ENCODE assay signal across 8 cellular contexts in genomic region chr4:180665994-180666818, GRCh38.
A peak's percentile ranks its signal among the peaks of the same experiment; 100 is the strongest.
DNase-seq lines count a peak whose midpoint lies in the region; ATAC-seq, FAIRE-seq and TF ChIP-seq lines count a peak whose summit lies in the region.

No MANE protein-coding gene starts in this region.

- no peak overlapping the region for H3K4ac ChIP-seq in H1 (replicated peaks; ENCODE audit: insufficient read length, low read depth, low read length)

- peak; percentile 94 for TF ChIP-seq CTCF in OCI-LY3 (IDR thresholded peaks at IDR 0.05; ENCODE audit: low read depth, low read length)
- peak in 2 of 3 experiments; percentile 62 to 77; a peak in 3 of 4 replicates for TF ChIP-seq CTCF in H1 (IDR thresholded peaks at IDR 0.05; ENCODE audit: control extremely low read depth in 1 of 3, insufficient read depth in 1 of 3, low read depth in 1 of 3, low read length in 3 of 3)

- peak; percentile 76 to 84 for TF ChIP-seq RAD21 in H1 (IDR thresholded peaks at IDR 0.05 in 1 of 2, conservative IDR thresholded peaks at IDR 0.05 in 1 of 2; ENCODE audit: low read depth in 2 of 2, low read length in 2 of 2)

- H4K20me1 ChIP-seq in OCI-LY3 (ENCODE audit: insufficient read depth, low read length) (no peaks in the 10 kb centered on the region), H1 (replicated peaks in 1 of 2; ENCODE audit: control insufficient read depth in 1 of 2, insufficient read depth in 2 of 2, low read length in 2 of 2) (no peaks in the 10 kb centered on the region)

- POLR2A ChIA-PET in H1 (lab: Charles Lee; ENCODE audit: partially characterized antibody) = no interaction called here
- POLR2A ChIA-PET in naive thymus-derived CD8-positive, alpha-beta T cell (lab: Charles Lee) = no interaction called here

- H3K4me2 ChIP-seq in OCI-LY3 (ENCODE audit: low read length) (peak overlapping the region; percentile 72), H1 (ENCODE audit: insufficient read depth in 1 of 2, low read depth in 2 of 2, low read length in 2 of 2) (no peak overlapping the region; a peak in 2 of 4 replicates)

- TF ChIP-seq POLR2A in H1 (IDR thresholded peaks at IDR 0.05; ENCODE audit: control extremely low read depth in 1 of 2, low read depth in 2 of 2, low read length in 2 of 2) = no peak

- peaks cover 0 to 8% (median 0%) of the 10 kb centered on the region in 4 donors for H3K4me1 Mint-ChIP-seq in naive thymus-derived CD8-positive, alpha-beta T cell
- H3K4me1 Mint-ChIP-seq in activated T-helper 17 cell treated with anti-CD3 and anti-CD28 coated beads, Interleukin-2, amount 50 U/mL, for 72 hours = no peaks in the 10 kb centered on the region

- peaks cover 0 to 1% (median 0%) of the 10 kb centered on the region in 9 donors for H3K9me3 Mint-ChIP-seq in naive thymus-derived CD8-positive, alpha-beta T cell
- H3K9me3 Mint-ChIP-seq in activated T-helper 17 cell treated with anti-CD3 and anti-CD28 coated beads, Interleukin-2, amount 50 U/mL, for 72 hours = no peaks in the 10 kb centered on the region

- H2AFZ ChIP-seq in OCI-LY3 (ENCODE audit: low read depth, low read length) (peak overlapping the region; percentile 85), H1 (ENCODE audit: low read length) (peak overlapping the region; percentile 91)

- H3K9me3 ChIP-seq in OCI-LY3 (ENCODE audit: insufficient read depth, low read length) (no peaks in the 10 kb centered on the region), H1 (ENCODE audit: insufficient read depth in 2 of 2, low read depth in 1 of 2, low read length in 1 of 2) (no peaks in the 10 kb centered on the region)

- H3K36me3 ChIP-seq in OCI-LY3 (replicated peaks; ENCODE audit: low read depth, low read length) (no peaks in the 10 kb centered on the region), H1 (ENCODE audit: control insufficient read depth in 2 of 4, insufficient read depth in 4 of 4, low read length in 3 of 4) (no peaks in the 10 kb centered on the region)

- no peak overlapping the region for H4K8ac ChIP-seq in H1 (ENCODE audit: extremely low read depth, insufficient read depth, low read length)

- H3K23me2 ChIP-seq in H1 (ENCODE audit: low read depth, low read length) = no peaks in the 10 kb centered on the region

- H3K27me3 Mint-ChIP-seq in naive thymus-derived CD8-positive, alpha-beta T cell = no peaks in the 10 kb centered on the region
- H3K27me3 Mint-ChIP-seq in activated T-helper 17 cell treated with anti-CD3 and anti-CD28 coated beads, Interleukin-2, amount 50 U/mL, for 72 hours = no peaks in the 10 kb centered on the region

- peaks cover 10% of the 10 kb centered on the region; the same call in 1 of the 2 replicates for H3K4me1 ChIP-seq in OCI-LY3 (ENCODE audit: low read length)
- H3K4me1 ChIP-seq in H1 (replicated peaks in 1 of 4; ENCODE audit: control insufficient read depth in 3 of 4, insufficient read depth in 4 of 4, low read length in 3 of 4) = peaks cover 0 to 4% (median 0%) of the 10 kb centered on the region in 4 experiments; a peak in 2 of 7 replicates

- CTCF ChIA-PET in H1 (lab: Charles Lee; ENCODE audit: partially characterized antibody) = interaction anchor here (0.5 to 6.1 kb wide), 21 partner anchors 9 to 1637 kb away, joined by 3 to 50 read pairs (median 4); no protein-coding TSS in a partner anchor

- H3K9ac ChIP-seq in OCI-LY3 (ENCODE audit: low read length) (peak overlapping the region; percentile 18; the same call in 1 of the 2 replicates), H1 (replicated peaks in 1 of 4; ENCODE audit: extremely low read depth in 1 of 4, low read depth in 3 of 4, low read length in 3 of 4) (no peak overlapping the region)

- H3K18ac ChIP-seq in H1 (ENCODE audit: extremely low read depth, low read length) = no peak overlapping the region

- no peak overlapping the region for H3K56ac ChIP-seq in H1 (replicated peaks; ENCODE audit: insufficient read length, low read depth, low read length)

- H3K4me3 ChIP-seq in OCI-LY3 (ENCODE audit: low read length) (peak overlapping the region; percentile 77), H1 (ENCODE audit: extremely low read depth in 1 of 4, insufficient read depth in 2 of 4, low read depth in 3 of 4, low read length in 4 of 4) (peak overlapping the region in 1 of 4 experiments; percentile 22; a peak in 1 of 8 replicates)

- H3K79me1 ChIP-seq in H1 (ENCODE audit: low read depth, low read length) = no peaks in the 10 kb centered on the region

- H2BK15ac ChIP-seq in H1 (ENCODE audit: low read length) = no peak overlapping the region

- FAIRE-seq in HTR-8/SVneo (lab: Jason Lieb, UNC) = no peak
- FAIRE-seq in H1 (lab: Jason Lieb, UNC) = peak; percentile 42

- WGBS in H1 (ENCODE audit: extremely low coverage in 1 of 2, insufficient coverage in 1 of 2, insufficient read length in 1 of 2, insufficient replicate concordance in 2 of 2, low coverage in 1 of 2, low lambda C conversion rate in 2 of 2, missing lambda C conversion rate in 1 of 2), 2 experiments = 47% methylated on average over 7 of the region's 7 CpGs; no CpG with 5 or more reads in 1 of the 2 experiments

- no peak overlapping the region for H2BK12ac ChIP-seq in H1 (ENCODE audit: low read depth, low read length)

- H4K91ac ChIP-seq in H1 (replicated peaks; ENCODE audit: insufficient read length, low read length) = peak overlapping the region; percentile 56

- no peak overlapping the region for H2AK5ac ChIP-seq in H1 (ENCODE audit: low read depth, low read length)

- no peak overlapping the region for H2BK120ac ChIP-seq in H1 (replicated peaks; ENCODE audit: low read depth, low read length)

- H3K79me2 ChIP-seq in OCI-LY3 (ENCODE audit: low read length) (no peaks in the 10 kb centered on the region), H1 (ENCODE audit: control insufficient read depth in 1 of 2, insufficient read depth in 2 of 2, low read length in 2 of 2) (no peaks in the 10 kb centered on the region)

- peak overlapping the region in 1 of 10 donors; percentile 28 for H3K4me3 Mint-ChIP-seq in naive thymus-derived CD8-positive, alpha-beta T cell
- no peak overlapping the region for H3K4me3 Mint-ChIP-seq in activated T-helper 17 cell treated with anti-CD3 and anti-CD28 coated beads, Interleukin-2, amount 50 U/mL, for 72 hours

- H3K27me3 ChIP-seq in OCI-LY3 (ENCODE audit: low read depth, low read length) = no peaks in the 10 kb centered on the region
- H3K27me3 ChIP-seq in H1 (replicated peaks in 1 of 4; ENCODE audit: control insufficient read depth in 3 of 4, extremely low read depth in 1 of 4, insufficient read depth in 3 of 4, low read length in 3 of 4) = no peaks in the 10 kb centered on the region

- no peak overlapping the region for H4K5ac ChIP-seq in H1 (ENCODE audit: insufficient read length, low read depth, low read length)

- H3K36me3 Mint-ChIP-seq in naive thymus-derived CD8-positive, alpha-beta T cell = no peaks in the 10 kb centered on the region
- H3K36me3 Mint-ChIP-seq in activated T-helper 17 cell treated with anti-CD3 and anti-CD28 coated beads, Interleukin-2, amount 50 U/mL, for 72 hours (ENCODE audit: low read depth) = no peaks in the 10 kb centered on the region

- H2BK20ac ChIP-seq in H1 (ENCODE audit: low read length) = no peak overlapping the region

- H3K14ac ChIP-seq in H1 (ENCODE audit: insufficient read length) = no peak overlapping the region

- no peak overlapping the region for H3K27ac Mint-ChIP-seq in naive thymus-derived CD8-positive, alpha-beta T cell
- no peak overlapping the region for H3K27ac Mint-ChIP-seq in activated T-helper 17 cell treated with anti-CD3 and anti-CD28 coated beads, Interleukin-2, amount 50 U/mL, for 72 hours

- no peak for TF ChIP-seq EP300 in H1 (IDR thresholded peaks at IDR 0.05; ENCODE audit: borderline replicate concordance in 1 of 2, low read depth in 2 of 2, low read length in 2 of 2)

- peak; percentile 5 for DNase-seq in stimulated activated CD4-positive, alpha-beta T cell treated with anti-CD3 and anti-CD28 coated beads, Interleukin-1b, Interleukin-23, amount 100 ng/mL, for 48 hours
- DNase-seq in stimulated activated CD4-positive, alpha-beta T cell treated with anti-CD3 and anti-CD28 coated beads, Interleukin-4, amount 100 ng/mL, for 4 hours = no peak
- peak; percentile 59 for DNase-seq in HTR-8/SVneo (ENCODE audit: insufficient read length, low spot score)
- DNase-seq in H1 (ENCODE audit: low read depth in 1 of 2, low spot score in 2 of 2) = no peak
- DNase-seq in naive thymus-derived CD8-positive, alpha-beta T cell = peak in 6 of 10 donors; percentile 14 to 69 (median 22)

- H3K27ac ChIP-seq in OCI-LY3 (ENCODE audit: low read length) (no peak overlapping the region), H1 (ENCODE audit: low read depth, low read length) (no peak overlapping the region)

- peak; percentile 84 for ATAC-seq in GM21737 (IDR thresholded peaks at IDR 0.05; ENCODE audit: unreplicated experiment)
- peak in 1 of 2 donors; percentile 62 for ATAC-seq in naive thymus-derived CD8-positive, alpha-beta T cell
- ATAC-seq in activated T-helper 17 cell treated with anti-CD3 and anti-CD28 coated beads, Interleukin-2, amount 50 U/mL, for 72 hours (replicated peaks) = no peak

- H2BK5ac ChIP-seq in H1 (ENCODE audit: low read depth, low read length) = no peak overlapping the region

- H3K23ac ChIP-seq in H1 (ENCODE audit: insufficient read length) = no peak overlapping the region

TF ChIP-seq in H1, 55 proteins besides CTCF, POLR2A, EP300 and RAD21:
- TF ChIP-seq CTBP2 (IDR thresholded peaks at IDR 0.05; ENCODE audit: borderline replicate concordance, insufficient read depth, insufficient read length, low read length) = no peak
- TF ChIP-seq CBX8 (IDR thresholded peaks at IDR 0.05; ENCODE audit: borderline replicate concordance, low read depth, low read length) = no peak
- TF ChIP-seq CHD1 (IDR thresholded peaks at IDR 0.05; ENCODE audit: low read depth, low read length) = no peak
- no peak for TF ChIP-seq KDM5A (IDR thresholded peaks at IDR 0.05; ENCODE audit: low read length)
- no peak for TF ChIP-seq NANOG (IDR thresholded peaks at IDR 0.05; ENCODE audit: insufficient read depth, low read depth, low read length, poor library complexity, severe bottlenecking)
- TF ChIP-seq BRCA1 (IDR thresholded peaks at IDR 0.05; ENCODE audit: low read depth, low read length) = no peak
- TF ChIP-seq RXRA (IDR thresholded peaks at IDR 0.05; ENCODE audit: insufficient read depth, low read depth, low read length) = no peak
- TF ChIP-seq GTF2F1 (IDR thresholded peaks at IDR 0.05; ENCODE audit: borderline replicate concordance, low read depth, low read length) = no peak

Comparison
In these comparisons a context has a peak if more than half of its experiments do, and no peak if none do; other contexts are left out.
1. DNase-seq: peak in stimulated activated CD4-positive, alpha-beta T cell treated with anti-CD3 and anti-CD28 coated beads, Interleukin-1b, Interleukin-23, amount 100 ng/mL, for 48 hours (single experiment), HTR-8/SVneo (single experiment) and naive thymus-derived CD8-positive, alpha-beta T cell (6 of 10); none in stimulated activated CD4-positive, alpha-beta T cell treated with anti-CD3 and anti-CD28 coated beads, Interleukin-4, amount 100 ng/mL, for 4 hours (0 of 2) and H1 (0 of 2).